8 cellular contexts compared by ENCODE assay signal in the genomic region with DNA sequence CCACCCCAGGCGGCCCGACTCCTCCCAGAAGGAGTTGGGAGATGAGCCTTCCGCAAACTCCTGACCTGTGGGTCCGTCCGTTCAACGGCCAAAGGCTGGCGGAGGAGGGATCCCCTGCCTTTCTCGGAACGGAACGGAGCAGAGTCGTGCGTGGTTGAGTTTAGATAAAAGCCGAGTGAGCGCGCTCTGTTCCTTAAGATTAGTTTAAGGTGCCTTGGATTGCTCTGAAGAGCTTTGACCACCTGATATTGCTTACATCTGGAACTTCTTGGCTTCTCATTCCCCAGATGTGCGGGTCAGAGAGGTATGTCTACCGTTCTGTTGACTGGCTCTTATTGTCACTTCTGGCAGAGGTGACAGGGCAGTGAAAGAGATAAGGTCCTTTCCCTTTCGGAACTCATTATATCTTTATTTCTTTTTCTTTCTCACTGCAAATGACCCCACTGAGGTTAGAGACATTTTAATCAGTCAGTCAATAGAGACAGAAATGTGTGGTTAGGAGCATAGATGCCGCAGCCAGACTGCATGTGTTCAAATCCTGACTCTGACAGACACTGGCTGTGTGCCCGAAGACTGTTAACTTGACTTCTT. TPM values are rescaled to one million over a fixed set of nuclear protein-coding genes. Genes with fewer than 3 reads are reported as not detected.
DNase-seq lines count a peak whose midpoint lies in the region; ATAC-seq and TF ChIP-seq lines count a peak whose summit lies in the region.

A gene with protein sequence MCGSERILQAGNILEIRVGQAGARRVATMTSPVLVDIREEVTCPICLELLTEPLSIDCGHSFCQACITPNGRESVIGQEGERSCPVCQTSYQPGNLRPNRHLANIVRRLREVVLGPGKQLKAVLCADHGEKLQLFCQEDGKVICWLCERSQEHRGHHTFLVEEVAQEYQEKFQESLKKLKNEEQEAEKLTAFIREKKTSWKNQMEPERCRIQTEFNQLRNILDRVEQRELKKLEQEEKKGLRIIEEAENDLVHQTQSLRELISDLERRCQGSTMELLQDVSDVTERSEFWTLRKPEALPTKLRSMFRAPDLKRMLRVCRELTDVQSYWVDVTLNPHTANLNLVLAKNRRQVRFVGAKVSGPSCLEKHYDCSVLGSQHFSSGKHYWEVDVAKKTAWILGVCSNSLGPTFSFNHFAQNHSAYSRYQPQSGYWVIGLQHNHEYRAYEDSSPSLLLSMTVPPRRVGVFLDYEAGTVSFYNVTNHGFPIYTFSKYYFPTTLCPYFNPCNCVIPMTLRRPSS (plus strand): TSS at position 27 of the 591 bp plus-strand sequence. CDS start 261 bp downstream, at position 288.

- TF ChIP-seq CTCF in glutamatergic neuron (IDR thresholded peaks at IDR 0.05; ENCODE audit: partially characterized antibody, unreplicated experiment) (no peak), omental fat pad (IDR thresholded peaks at IDR 0.05) (no peak)

- no peaks in the 10 kb centered on the region for H3K9me3 Mint-ChIP-seq in T-helper 2 cell treated with Interferon-gamma antibody and Interleukin-4, amounts not matched to agents 5 μg/mL and 100 μg/mL, for 36 hours
- H3K9me3 Mint-ChIP-seq in glutamatergic neuron (ENCODE audit: unreplicated experiment), result no peaks in the 10 kb centered on the region

- H3K4me3 Mint-ChIP-seq in T-helper 2 cell treated with Interferon-gamma antibody and Interleukin-4, amounts not matched to agents 5 μg/mL and 100 μg/mL, for 36 hours, result peak within 1 kb of the TSS; percentile 65
- peak within 1 kb of the TSS; percentile 83 for H3K4me3 Mint-ChIP-seq in glutamatergic neuron (ENCODE audit: unreplicated experiment)

- H3K27ac Mint-ChIP-seq in T-helper 2 cell treated with Interferon-gamma antibody and Interleukin-4, amounts not matched to agents 5 μg/mL and 100 μg/mL, for 36 hours, result no peak within 1 kb of the TSS
- no peak within 1 kb of the TSS for H3K27ac Mint-ChIP-seq in glutamatergic neuron (ENCODE audit: unreplicated experiment)

- peaks cover 2% of the 10 kb centered on the region for H3K27me3 Mint-ChIP-seq in T-helper 2 cell treated with Interferon-gamma antibody and Interleukin-4, amounts not matched to agents 5 μg/mL and 100 μg/mL, for 36 hours (ENCODE audit: low read depth)
- peaks cover 3% of the 10 kb centered on the region for H3K27me3 Mint-ChIP-seq in glutamatergic neuron (ENCODE audit: unreplicated experiment)

- peaks cover 5% of the 10 kb centered on the region for H3K4me1 Mint-ChIP-seq in T-helper 2 cell treated with Interferon-gamma antibody and Interleukin-4, amounts not matched to agents 5 μg/mL and 100 μg/mL, for 36 hours (ENCODE audit: low read depth)
- no peaks in the 10 kb centered on the region for H3K4me1 Mint-ChIP-seq in glutamatergic neuron (ENCODE audit: low read depth, unreplicated experiment)

- no peak for DNase-seq in T-helper 2 cell treated with Interferon-gamma antibody and Interleukin-4, amounts not matched to agents 5 μg/mL and 100 μg/mL, for 36 hours (ENCODE audit: low spot score)
- DNase-seq in T-helper 2 cell (no peak), glutamatergic neuron (peak; percentile 39), omental fat pad (ENCODE audit: low spot score) (peak; percentile 33), RPMI8226 (no peak)
- DNase-seq in activated CD4-positive, alpha-beta T cell treated with anti-CD3 and anti-CD28 coated beads, Interleukin-2, amount 50 U/mL, for 48 hours, result peak; percentile 8 to 11

- ATAC-seq in HG02981 (IDR thresholded peaks at IDR 0.05; ENCODE audit: unreplicated experiment) (peak; percentile 44), omental fat pad (ENCODE audit: low FRiP score) (peak; percentile 94), HG03025 (IDR thresholded peaks at IDR 0.05; ENCODE audit: low FRiP score, unreplicated experiment) (no peak)

- no peaks in the 10 kb centered on the region for H3K36me3 Mint-ChIP-seq in T-helper 2 cell treated with Interferon-gamma antibody and Interleukin-4, amounts not matched to agents 5 μg/mL and 100 μg/mL, for 36 hours (ENCODE audit: low read depth)
- H3K36me3 Mint-ChIP-seq in glutamatergic neuron (ENCODE audit: unreplicated experiment), result no peaks in the 10 kb centered on the region

RNA-seq across cellular contexts. Expression of the gene that starts here (rescaled TPM):
- total RNA-seq in glutamatergic neuron (ENCODE audit: unreplicated experiment), result 0.64 TPM
- 1 to 10 TPM; 1.9 to 3.3 (median 2.8) TPM for total RNA-seq in omental fat pad

Comparison
In these comparisons a context has a peak if more than half of its experiments do, and no peak if none do; other contexts are left out.
1. Peak in DNase-seq in glutamatergic neuron; RNA of the gene not detected or under 1 TPM.
2. DNase-seq: peak in activated CD4-positive, alpha-beta T cell treated with anti-CD3 and anti-CD28 coated beads, Interleukin-2, amount 50 U/mL, for 48 hours (2 of 2) and omental fat pad (single experiment); none in T-helper 2 cell treated with Interferon-gamma antibody and Interleukin-4, amounts not matched to agents 5 μg/mL and 100 μg/mL, for 36 hours (single experiment), T-helper 2 cell (0 of 5) and RPMI8226 (single experiment).